In the genomic region with DNA sequence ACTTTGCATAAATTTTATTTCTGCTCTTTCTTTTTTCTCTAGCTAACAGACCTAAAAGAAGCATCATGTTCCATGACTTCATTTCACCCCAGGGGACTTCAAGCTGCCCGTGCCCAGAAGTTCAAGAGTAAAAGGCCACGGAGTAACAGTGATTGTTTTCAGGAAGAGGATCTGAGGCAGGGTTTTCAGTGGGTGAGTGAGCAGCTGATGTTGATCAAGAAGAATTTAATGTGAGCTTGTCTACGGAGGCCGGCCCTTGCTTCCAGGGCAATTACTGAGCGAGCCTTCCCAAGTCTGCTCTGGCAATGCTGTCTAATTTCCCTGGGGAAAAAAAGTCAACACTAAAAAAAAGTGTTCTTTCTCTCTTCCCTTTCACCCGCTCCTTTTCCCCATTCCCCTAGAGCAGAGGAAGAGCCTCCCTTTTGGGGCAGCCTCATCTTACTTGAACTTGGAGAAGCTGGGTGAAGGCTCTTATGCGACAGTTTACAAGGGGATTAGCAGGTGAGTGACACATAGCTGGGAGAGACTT, we compare ENCODE assay signal across 10 cellular contexts. TPM values are rescaled to one million over a fixed set of nuclear protein-coding genes. Genes with fewer than 3 reads are reported as not detected.
DNase-seq lines count a peak whose midpoint lies in the region; ATAC-seq and TF ChIP-seq lines count a peak whose summit lies in the region.
"Had no signal": no experiment of that assay in that cellular context is flagged by ENCODE, and none has a peak within 500 bp of the region (broad histone marks: within the 10 kb centered on the region; RNA-seq: fewer than 3 reads in every experiment).

No MANE protein-coding gene starts in this region.

- 59 to 85% methylated on average over 4 to 7 of the region's 7 CpGs for WGBS in transverse colon (ENCODE audit: low coverage in 1 of 2), 2 donors

- no peaks in the 10 kb centered on the region for H3K9me3 Mint-ChIP-seq in immature natural killer cell
- H3K9me3 Mint-ChIP-seq: activated naive CD4-positive, alpha-beta T cell treated with anti-CD3 and anti-CD28 coated beads, Interleukin-2, amount 10 ng/mL, durations not matched to agents 7 days and 5 days had no signal

- no peak for TF ChIP-seq EP300 in transverse colon (IDR thresholded peaks at IDR 0.05; ENCODE audit: low read depth)

- peaks cover 29% of the 10 kb centered on the region for H3K4me1 ChIP-seq in HEK293 (ENCODE audit: control insufficient read depth, insufficient read depth, low read length)
- peaks cover 6 to 21% of the 10 kb centered on the region in 2 donors for H3K4me1 ChIP-seq in ascending aorta
- H3K4me1 ChIP-seq in thoracic aorta (ENCODE audit: control insufficient read depth in 1 of 2, low read depth in 2 of 2): peaks cover 0 to 28% of the 10 kb centered on the region in 2 donors
- H3K4me1 ChIP-seq in transverse colon: no peaks in the 10 kb centered on the region

- no peak for TF ChIP-seq POLR2A in transverse colon (IDR thresholded peaks at IDR 0.05)

- H3K27ac Mint-ChIP-seq in immature natural killer cell: no peak overlapping the region
- H3K27ac Mint-ChIP-seq: activated naive CD4-positive, alpha-beta T cell treated with anti-CD3 and anti-CD28 coated beads, Interleukin-2, amount 10 ng/mL, durations not matched to agents 7 days and 5 days had no signal

- intact Hi-C loops in ascending aorta (cut with DNase I): no loop called here
- intact Hi-C loops in transverse colon (cut with DNase I; ENCODE audit: low total_unique reads): no loop called here

- H3K36me3 ChIP-seq in HEK293 (ENCODE audit: control insufficient read depth in 2 of 2, insufficient read depth in 1 of 2, low read length in 2 of 2) (no peaks in the 10 kb centered on the region), ascending aorta (no peaks in the 10 kb centered on the region), thoracic aorta (no peaks in the 10 kb centered on the region), transverse colon (no peaks in the 10 kb centered on the region)

- in situ Hi-C loops in transverse colon (cut with MboI; ENCODE audit: low pct_ligation_motif_present in 1 of 4, low pct_unique_long_range_greater_than_20kb in 1 of 4, low sequenced_read_pairs in 3 of 4): no loop called here

- POLR2A ChIA-PET in HEK293 (lab: Yijun Ruan, JAX): no interaction called here

- H3K4me1 Mint-ChIP-seq in immature natural killer cell: no peaks in the 10 kb centered on the region
- H3K4me1 Mint-ChIP-seq: activated naive CD4-positive, alpha-beta T cell treated with anti-CD3 and anti-CD28 coated beads, Interleukin-2, amount 10 ng/mL, durations not matched to agents 7 days and 5 days had no signal

- H3K27me3 ChIP-seq in ascending aorta (no peaks in the 10 kb centered on the region), thoracic aorta (replicated peaks; ENCODE audit: insufficient read depth) (no peaks in the 10 kb centered on the region), transverse colon (peaks cover 3% of the 10 kb centered on the region)

- H3K27ac ChIP-seq in HEK293 (ENCODE audit: extremely low read depth, low read depth, low read length) (peak overlapping the region; percentile 70), ascending aorta (peak overlapping the region; percentile 73 to 78), thoracic aorta (peak overlapping the region; percentile 76 to 85), transverse colon (peak overlapping the region in 1 of 4 donors; percentile 33)
- H3K27ac ChIP-seq: KMS-11 had no signal

- DNase-seq in ascending aorta (ENCODE audit: low spot score in 2 of 2) (peak in 1 of 2 donors; percentile 86), iPS-NIHi11 (ENCODE audit: low spot score) (peak; percentile 23), thoracic aorta (ENCODE audit: low spot score) (peak; percentile 4), transverse colon (no peak), immature natural killer cell (no peak), NCI-H774 (lab: John Stamatoyannopoulos, UW) (no peak)
- DNase-seq: activated naive CD4-positive, alpha-beta T cell treated with anti-CD3 and anti-CD28 coated beads, Interleukin-2, amount 10 ng/mL, durations not matched to agents 7 days and 5 days had no signal

- H3K4me3 ChIP-seq in HEK293 (ENCODE audit: low read depth, low read length): no peak overlapping the region
- H3K4me3 ChIP-seq in ascending aorta: peak overlapping the region in 1 of 2 donors; percentile 33
- peak overlapping the region; percentile 33 for H3K4me3 ChIP-seq in thoracic aorta
- H3K4me3 ChIP-seq in transverse colon: no peak overlapping the region

- no peaks in the 10 kb centered on the region for H3K9me3 ChIP-seq in HEK293 (ENCODE audit: control insufficient read depth, insufficient read depth, low read depth, low read length)
- no peaks in the 10 kb centered on the region for H3K9me3 ChIP-seq in ascending aorta
- H3K9me3 ChIP-seq in thoracic aorta: no peaks in the 10 kb centered on the region
- H3K9me3 ChIP-seq in transverse colon: no peaks in the 10 kb centered on the region

- no peak overlapping the region for H3K4me3 Mint-ChIP-seq in immature natural killer cell
- H3K4me3 Mint-ChIP-seq: activated naive CD4-positive, alpha-beta T cell treated with anti-CD3 and anti-CD28 coated beads, Interleukin-2, amount 10 ng/mL, durations not matched to agents 7 days and 5 days had no signal

- H3K27me3 Mint-ChIP-seq in immature natural killer cell (ENCODE audit: low read depth in 3 of 3): peaks cover 3 to 5% (median 3%) of the 10 kb centered on the region in 3 donors

- peak; percentile 86 for ATAC-seq in thoracic aorta (ENCODE audit: insufficient number of reproducible peaks, low FRiP score, low read depth)

- TF ChIP-seq CTCF in HEK293 (tag by site-specific recombination; IDR thresholded peaks at IDR 0.05) (no peak), ascending aorta (IDR thresholded peaks at IDR 0.05) (no peak), thoracic aorta (IDR thresholded peaks at IDR 0.05) (no peak), transverse colon (IDR thresholded peaks at IDR 0.05) (no peak)

- CTCF ChIA-PET in HEK293 (lab: Yijun Ruan, JAX): interaction anchor here (0.7 to 1.1 kb wide), 2 partner anchors 9 to 297 kb away, joined by 3 read pairs; no protein-coding TSS in a partner anchor

- no peaks in the 10 kb centered on the region for H3K36me3 Mint-ChIP-seq in immature natural killer cell
- H3K36me3 Mint-ChIP-seq: activated naive CD4-positive, alpha-beta T cell treated with anti-CD3 and anti-CD28 coated beads, Interleukin-2, amount 10 ng/mL, durations not matched to agents 7 days and 5 days had no signal

TF ChIP-seq in HEK293, 187 proteins besides CTCF, POLR2A, EP300 and RAD21 (continues in another document):
- TF ChIP-seq ZNF660 (tag by site-specific recombination; IDR thresholded peaks at IDR 0.05) (peak; percentile 80), ZNF629 (tag by site-specific recombination; IDR thresholded peaks at IDR 0.05) (peak; percentile 12; the same call in 1 of the 2 replicates), PRDM1 (tag by site-specific recombination; IDR thresholded peaks at IDR 0.05) (peak; percentile 81), ZNF555 (tag by site-specific recombination; conservative IDR thresholded peaks at IDR 0.05) (no peak), FEZF1 (tag by site-specific recombination; IDR thresholded peaks at IDR 0.05) (peak; percentile 26; the same call in 1 of the 2 replicates), ZNF16 (tag by site-specific recombination; IDR thresholded peaks at IDR 0.05; ENCODE audit: low read depth) (no peak), ZNF24 (tag by site-specific recombination; IDR thresholded peaks at IDR 0.05) (no peak), ZNF623 (tag by site-specific recombination; IDR thresholded peaks at IDR 0.05) (no peak), ZNF335 (tag by site-specific recombination; conservative IDR thresholded peaks at IDR 0.05) (0 out of 2 replicates have a peak, but pooled peaks have one; percentile 60), KLF9 (tag by site-specific recombination; IDR thresholded peaks at IDR 0.05; ENCODE audit: low read depth) (no peak)
- TF ChIP-seq, protein P1, sequence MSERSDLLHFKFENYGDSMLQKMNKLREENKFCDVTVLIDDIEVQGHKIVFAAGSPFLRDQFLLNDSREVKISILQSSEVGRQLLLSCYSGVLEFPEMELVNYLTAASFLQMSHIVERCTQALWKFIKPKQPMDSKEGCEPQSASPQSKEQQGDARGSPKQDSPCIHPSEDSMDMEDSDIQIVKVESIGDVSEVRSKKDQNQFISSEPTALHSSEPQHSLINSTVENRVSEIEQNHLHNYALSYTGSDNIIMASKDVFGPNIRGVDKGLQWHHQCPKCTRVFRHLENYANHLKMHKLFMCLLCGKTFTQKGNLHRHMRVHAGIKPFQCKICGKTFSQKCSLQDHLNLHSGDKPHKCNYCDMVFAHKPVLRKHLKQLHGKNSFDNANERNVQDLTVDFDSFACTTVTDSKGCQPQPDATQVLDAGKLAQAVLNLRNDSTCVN (tag by site-specific recombination; optimal IDR thresholded peaks at IDR 0.05): no peak
- TF ChIP-seq, protein P2, sequence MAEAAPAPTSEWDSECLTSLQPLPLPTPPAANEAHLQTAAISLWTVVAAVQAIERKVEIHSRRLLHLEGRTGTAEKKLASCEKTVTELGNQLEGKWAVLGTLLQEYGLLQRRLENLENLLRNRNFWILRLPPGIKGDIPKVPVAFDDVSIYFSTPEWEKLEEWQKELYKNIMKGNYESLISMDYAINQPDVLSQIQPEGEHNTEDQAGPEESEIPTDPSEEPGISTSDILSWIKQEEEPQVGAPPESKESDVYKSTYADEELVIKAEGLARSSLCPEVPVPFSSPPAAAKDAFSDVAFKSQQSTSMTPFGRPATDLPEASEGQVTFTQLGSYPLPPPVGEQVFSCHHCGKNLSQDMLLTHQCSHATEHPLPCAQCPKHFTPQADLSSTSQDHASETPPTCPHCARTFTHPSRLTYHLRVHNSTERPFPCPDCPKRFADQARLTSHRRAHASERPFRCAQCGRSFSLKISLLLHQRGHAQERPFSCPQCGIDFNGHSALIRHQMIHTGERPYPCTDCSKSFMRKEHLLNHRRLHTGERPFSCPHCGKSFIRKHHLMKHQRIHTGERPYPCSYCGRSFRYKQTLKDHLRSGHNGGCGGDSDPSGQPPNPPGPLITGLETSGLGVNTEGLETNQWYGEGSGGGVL (tag by site-specific recombination; IDR thresholded peaks at IDR 0.05): no peak

RNA-seq across cellular contexts. Expression of a gene that starts 1.2 kb away (rescaled TPM):
- 1.5 TPM for total RNA-seq in ascending aorta
- total RNA-seq in thoracic aorta: 1 to 10 TPM; 1.5 to 8.3 TPM
- under 1 TPM in 2 of 4 donors, not detected in 2; 0.14 to 0.79 TPM for total RNA-seq in transverse colon
- not detected for polyA plus RNA-seq in immature natural killer cell
- total RNA-seq: T-helper 2 cell treated with Interferon-gamma antibody and Interleukin-4, amounts not matched to agents 100 ng/mL and 5 ng/mL, for 36 hours had no signal

RNA-seq across cellular contexts. Expression of a gene that starts 26.8 kb away (rescaled TPM):
- 6.5 TPM for total RNA-seq in ascending aorta
- 10 to 100 TPM; 34.5 to 45.1 TPM for total RNA-seq in thoracic aorta
- 10 to 100 TPM in 1 of 4 donors, 1 to 10 TPM in 3; 7.9 to 61.1 (median 8.9) TPM for total RNA-seq in transverse colon
- polyA plus RNA-seq in immature natural killer cell: 1 to 10 TPM; 5.4 to 7.3 (median 6.5) TPM

Comparison
In these comparisons a context has a peak if more than half of its experiments do, and no peak if none do; other contexts are left out.
1. DNase-seq: peak in iPS-NIHi11 (single experiment) and thoracic aorta (single experiment); none in transverse colon (single experiment), immature natural killer cell (0 of 3) and NCI-H774 (single experiment).